ENCODE assay signal across 9 cellular contexts in the genomic region with DNA sequence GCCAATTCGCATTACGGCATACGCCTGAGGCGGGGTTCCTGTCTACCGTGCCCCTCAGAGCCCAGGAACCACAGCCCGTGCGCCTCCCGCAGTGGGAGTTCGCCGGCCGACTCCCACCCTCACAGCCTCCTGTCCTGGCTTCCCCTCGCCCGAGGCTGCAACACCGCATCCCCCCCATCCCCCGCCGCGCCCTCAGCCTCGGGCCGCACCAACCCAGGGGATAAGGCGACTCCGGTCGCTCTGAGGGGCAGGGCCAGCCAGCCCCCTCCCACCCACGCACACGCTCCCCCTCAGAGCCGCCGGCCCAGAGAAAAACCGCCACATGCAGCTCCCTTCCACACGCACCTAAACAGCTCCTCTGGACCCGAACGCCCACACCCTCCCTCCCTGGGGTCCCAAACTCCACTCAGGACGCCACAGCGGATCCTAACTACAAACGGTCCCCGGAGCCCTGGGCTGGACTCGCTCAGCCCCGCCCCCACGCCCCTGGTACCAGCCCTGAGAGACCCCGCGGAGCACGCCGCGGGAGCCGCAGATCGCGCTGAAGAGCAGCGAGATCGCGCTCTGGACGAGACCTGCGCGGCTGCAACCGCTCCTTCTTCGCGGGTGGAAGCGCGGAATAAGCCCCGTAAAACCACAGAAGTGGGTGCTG. TPM values are rescaled to one million over a fixed set of nuclear protein-coding genes. Genes with fewer than 3 reads are reported as not detected.
DNase-seq lines count a peak whose midpoint lies in the region; ATAC-seq and TF ChIP-seq lines count a peak whose summit lies in the region.
"Had no signal": no experiment of that assay in that cellular context is flagged by ENCODE, and none has a peak within 500 bp of the region (broad histone marks: within the 10 kb centered on the region; RNA-seq: fewer than 3 reads in every experiment).

A gene with protein sequence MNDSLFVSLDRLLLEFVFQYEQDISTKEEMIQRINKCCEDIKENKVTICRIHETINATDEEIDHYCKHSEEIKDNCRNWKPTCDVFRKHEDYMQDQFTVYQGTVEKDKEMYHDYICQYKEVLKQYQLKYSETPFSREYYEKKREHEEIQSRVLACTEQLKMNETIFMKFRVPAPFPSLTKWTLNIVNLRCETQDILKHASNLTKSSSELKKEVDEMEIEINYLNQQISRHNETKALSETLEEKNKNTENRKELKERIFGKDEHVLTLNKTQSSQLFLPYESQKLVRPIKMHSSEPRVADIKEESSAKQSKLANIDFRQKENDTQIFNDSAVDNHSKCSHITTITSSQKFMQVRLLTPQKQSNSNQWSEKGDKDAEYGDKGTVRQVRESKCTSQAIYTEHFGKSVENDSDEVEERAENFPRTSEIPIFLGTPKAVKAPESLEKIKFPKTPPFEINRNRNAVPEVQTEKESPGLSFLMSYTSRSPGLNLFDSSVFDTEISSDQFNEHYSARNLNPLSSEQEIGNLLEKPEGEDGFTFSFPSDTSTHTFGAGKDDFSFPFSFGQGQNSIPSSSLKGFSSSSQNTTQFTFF (minus strand): TSS at position 464 of the 652 bp plus-strand sequence. CDS start 985 bp downstream, outside the sequence.

- peaks cover 8% of the 10 kb centered on the region for H3K4me1 Mint-ChIP-seq in chondrocyte (ENCODE audit: low read depth)

- H3K27me3 ChIP-seq in osteoblast (ENCODE audit: insufficient read depth, low read length), result peaks cover 36% of the 10 kb centered on the region

- H3K9me3 ChIP-seq in osteoblast (ENCODE audit: low read depth, low read length), result no peaks in the 10 kb centered on the region

- peak within 1 kb of the TSS; percentile 67 for H3K4me3 ChIP-seq in Jurkat, Clone E6-1 (ENCODE audit: low read length)
- peak within 1 kb of the TSS; percentile 66 for H3K4me3 ChIP-seq in osteoblast (ENCODE audit: insufficient read depth, low read length)

- peak within 1 kb of the TSS; percentile 80 for H2AFZ ChIP-seq in osteoblast (ENCODE audit: low read length)

- H3K4me2 ChIP-seq in osteoblast (ENCODE audit: insufficient read depth, low read length), result peak within 1 kb of the TSS; percentile 78

- H3K9me3 Mint-ChIP-seq in chondrocyte (ENCODE audit: low read depth), result peaks cover 2% of the 10 kb centered on the region

- DNase-seq in D341Med (ENCODE audit: low spot score) (peak; percentile 81), chondrocyte (ENCODE audit: low spot score) (no peak), osteoblast (ENCODE audit: insufficient read length, low spot score, missing footprints) (peak; percentile 79), mucosa of gallbladder (ENCODE audit: low spot score) (no peak), SIG-M5 treated with dmso at 0.1 percent for 504 hours (lab: John Stamatoyannopoulos, UW; ENCODE audit: unreplicated experiment) (no peak)
- DNase-seq in Jurkat, Clone E6-1 (ENCODE audit: low read depth, low spot score), result peak; percentile 85
- no peak for DNase-seq in activated CD4-positive, CD25-positive, alpha-beta regulatory T cell (lab: John Stamatoyannopoulos, UW)
- DNase-seq: SW 1271 had no signal

- H3K27me3 Mint-ChIP-seq in chondrocyte (ENCODE audit: low read depth), result peaks cover 26% of the 10 kb centered on the region

- peaks cover 3% of the 10 kb centered on the region for H3K4me1 ChIP-seq in osteoblast (ENCODE audit: insufficient read depth, low read length)

- peaks cover 3% of the 10 kb centered on the region for H3K36me3 Mint-ChIP-seq in chondrocyte (ENCODE audit: low read depth)

- no peaks in the 10 kb centered on the region for H4K20me1 ChIP-seq in osteoblast (ENCODE audit: insufficient read depth, low read length)

- TF ChIP-seq CTCF in chondrocyte (IDR thresholded peaks at IDR 0.05) (peak; percentile 5), osteoblast (IDR thresholded peaks at IDR 0.05; ENCODE audit: extremely low read depth, low read depth, low read length) (no peak)

- H3K27ac Mint-ChIP-seq in chondrocyte (ENCODE audit: unreplicated experiment), result no peak within 1 kb of the TSS

- H3K36me3 ChIP-seq in osteoblast (ENCODE audit: insufficient read depth, low read length), result no peaks in the 10 kb centered on the region

- peak within 1 kb of the TSS; percentile 63 for H3K4me3 Mint-ChIP-seq in chondrocyte (ENCODE audit: unreplicated experiment)

- H3K27ac ChIP-seq in osteoblast (ENCODE audit: low read depth, low read length), result no peak within 1 kb of the TSS

- H3K79me2 ChIP-seq in osteoblast (ENCODE audit: insufficient read depth, low read length), result no peaks in the 10 kb centered on the region

- ATAC-seq in HG03354 (IDR thresholded peaks at IDR 0.05; ENCODE audit: poor library complexity, severe bottlenecking, unreplicated experiment), result no peak

RNA-seq across cellular contexts. Expression of the gene that starts here (rescaled TPM):
- 11.4 TPM for polyA plus RNA-seq in Jurkat, Clone E6-1 (2012; ENCODE audit: insufficient read depth, insufficient read length)
- total RNA-seq in chondrocyte, result 0.36 to 0.60 TPM (median 0.44 TPM) in 3 replicates
- total RNA-seq in osteoblast, result 0.29 and 0.72 TPM in 2 replicates
- not detected for total RNA-seq in mucosa of gallbladder

Comparison
In these comparisons a context has a peak if more than half of its experiments do, and no peak if none do; other contexts are left out.
1. Peak in DNase-seq, H3K4me3 ChIP-seq and H3K4me2 ChIP-seq in osteoblast; RNA of the gene not detected or under 1 TPM.
2. DNase-seq: peak in D341Med (single experiment) and Jurkat, Clone E6-1 (single experiment); none in chondrocyte (single experiment), mucosa of gallbladder (single experiment), SIG-M5 treated with dmso at 0.1 percent for 504 hours (single experiment) and activated CD4-positive, CD25-positive, alpha-beta regulatory T cell (0 of 4).